27 cellular contexts compared by ENCODE assay signal in genomic region chr1:228045405-228045804, GRCh38. TPM values are rescaled to one million over a fixed set of nuclear protein-coding genes. Genes with fewer than 3 reads are reported as not detected.
DNase-seq lines count a peak whose midpoint lies in the region; ATAC-seq and TF ChIP-seq lines count a peak whose summit lies in the region.
"Had no signal": no experiment of that assay in that cellular context is flagged by ENCODE, and none has a peak within 500 bp of the region (broad histone marks: within the 10 kb centered on the region; RNA-seq: fewer than 3 reads in every experiment).

No MANE protein-coding gene starts in this region.

- peaks cover 63% of the 10 kb centered on the region for H3K27me3 ChIP-seq in GM23338 (ENCODE audit: insufficient read depth)
- H3K27me3 ChIP-seq in sigmoid colon, result peaks cover 0 to 2% (median 0%) of the 10 kb centered on the region in 3 donors
- no peaks in the 10 kb centered on the region for H3K27me3 ChIP-seq in transverse colon

- H3K9me3 ChIP-seq in sigmoid colon (no peaks in the 10 kb centered on the region), OCI-LY7 (ENCODE audit: low read length) (no peaks in the 10 kb centered on the region), transverse colon (no peaks in the 10 kb centered on the region)

- DNase-seq in GM23338 (ENCODE audit: low spot score) (no peak), RWPE1 (ENCODE audit: low spot score) (no peak), islet precursor cell (peak; percentile 56), sigmoid colon (peak; percentile 45), OCI-LY7 (ENCODE audit: low spot score) (no peak), NCI-H2081 treated with DMSO at 0.1 percent for 48 hours (lab: John Stamatoyannopoulos, UW) (no peak), transverse colon (no peak), nephron progenitor cell (no peak)
- DNase-seq: Calu3; CD8-positive, alpha-beta memory T cell; DMS153; GF-D8; IMR-90; NCI-H1105; NCI-H2029; NCI-H226; NCI-H510A treated with DMSO at 0.1 percent for 48 hours; NCI-H748 treated with DMSO at 0.1 percent for 48 hours; Right ventricle myocardium superior had no signal

- no peak overlapping the region for H3K4me2 ChIP-seq in GM23338
- no peak overlapping the region for H3K4me2 ChIP-seq in OCI-LY7 (ENCODE audit: low read length)
- H3K4me2 ChIP-seq: KMS-11 had no signal

- H3K79me2 ChIP-seq in GM23338 (replicated peaks; ENCODE audit: insufficient read depth), result no peaks in the 10 kb centered on the region
- H3K79me2 ChIP-seq in OCI-LY7 (ENCODE audit: insufficient read depth, low read depth, low read length), result no peaks in the 10 kb centered on the region

- in situ Hi-C loops in transverse colon (cut with MboI; ENCODE audit: low pct_ligation_motif_present in 1 of 4, low pct_unique_long_range_greater_than_20kb in 1 of 4, low sequenced_read_pairs in 3 of 4), result no loop called here

- H3K9me2 ChIP-seq in GM23338 (ENCODE audit: insufficient read depth), result peaks cover 15% of the 10 kb centered on the region
- no peaks in the 10 kb centered on the region for H3K9me2 ChIP-seq in OCI-LY7 (ENCODE audit: insufficient read depth, low read length)

- no TSS peak for BruUV-seq in OCI-LY7 (replicated peaks; lab: Mats Ljungman, UMichigan)

- H3F3A ChIP-seq in GM23338 (replicated peaks; ENCODE audit: low read depth), result no peaks in the 10 kb centered on the region

- H3K27ac Mint-ChIP-seq in GM23338 (no peak overlapping the region), nephron progenitor cell (no peak overlapping the region)
- H3K27ac Mint-ChIP-seq: CD8-positive, alpha-beta memory T cell had no signal

- CTCF ChIA-PET in RWPE1 (lab: Yijun Ruan, JAX) (interaction anchor here (1.1 to 1.2 kb wide), 2 partner anchors 14 to 41 kb away, joined by 3 read pairs; no protein-coding TSS in a partner anchor), OCI-LY7 (lab: Charles Lee; ENCODE audit: unreplicated experiment) (no interaction called here)

- peak; percentile 56 for ATAC-seq in GM23338
- ATAC-seq: HCT116 had no signal

- TF ChIP-seq EP300 in sigmoid colon (IDR thresholded peaks at IDR 0.05) (no peak), transverse colon (IDR thresholded peaks at IDR 0.05; ENCODE audit: low read depth) (no peak)

- TF ChIP-seq POLR2A in sigmoid colon (IDR thresholded peaks at IDR 0.05) (no peak), transverse colon (IDR thresholded peaks at IDR 0.05) (no peak)

- H3K27me3 Mint-ChIP-seq in GM23338 (ENCODE audit: insufficient read depth, low read depth, poor library complexity) (peaks cover 26% of the 10 kb centered on the region), nephron progenitor cell (ENCODE audit: low read depth, poor library complexity) (peaks cover 14% of the 10 kb centered on the region)

- H3K4me1 Mint-ChIP-seq in GM23338 (peaks cover 4% of the 10 kb centered on the region; the same call in 1 of the 3 replicates), nephron progenitor cell (peaks cover 8% of the 10 kb centered on the region)
- H3K4me1 Mint-ChIP-seq: CD8-positive, alpha-beta memory T cell had no signal

- H3K36me3 Mint-ChIP-seq in GM23338 (ENCODE audit: low read depth) (no peaks in the 10 kb centered on the region), nephron progenitor cell (ENCODE audit: low read depth) (no peaks in the 10 kb centered on the region)

- WGBS in sigmoid colon, 2 donors, result 77 to 86% methylated on average over 7 of the region's 7 CpGs
- 70% methylated on average over 7 of the region's 7 CpGs; no CpG with 5 or more reads in 1 of the 2 donors for WGBS in transverse colon (ENCODE audit: low coverage in 1 of 2), 2 donors

- H3K4me1 ChIP-seq in GM23338 (ENCODE audit: insufficient read depth) (no peaks in the 10 kb centered on the region), sigmoid colon (no peaks in the 10 kb centered on the region), OCI-LY7 (ENCODE audit: insufficient read depth, low read length, poor library complexity, severe bottlenecking) (no peaks in the 10 kb centered on the region), transverse colon (no peaks in the 10 kb centered on the region)

- H3K9me3 Mint-ChIP-seq in GM23338, result no peaks in the 10 kb centered on the region
- no peaks in the 10 kb centered on the region for H3K9me3 Mint-ChIP-seq in nephron progenitor cell
- H3K9me3 Mint-ChIP-seq: CD8-positive, alpha-beta memory T cell had no signal

- H3K27ac ChIP-seq in GM23338 (ENCODE audit: low read depth), result no peak overlapping the region
- H3K27ac ChIP-seq in RWPE1, result peak overlapping the region; percentile 6; the same call in 1 of the 2 replicates
- no peak overlapping the region for H3K27ac ChIP-seq in sigmoid colon
- H3K27ac ChIP-seq in OCI-LY7 (ENCODE audit: low read depth, low read length, poor library complexity, severe bottlenecking), result no peak overlapping the region
- no peak overlapping the region for H3K27ac ChIP-seq in transverse colon
- H3K27ac ChIP-seq: C4-2B, GM23248, KMS-11 had no signal

- H3K4me3 ChIP-seq in GM23338 (no peak overlapping the region), sigmoid colon (no peak overlapping the region), OCI-LY7 (ENCODE audit: low read depth, low read length, poor library complexity, severe bottlenecking) (no peak overlapping the region), transverse colon (no peak overlapping the region)
- H3K4me3 ChIP-seq: GM23248 had no signal

- H3K4me3 Mint-ChIP-seq in GM23338 (no peak overlapping the region), nephron progenitor cell (no peak overlapping the region)
- H3K4me3 Mint-ChIP-seq: CD8-positive, alpha-beta memory T cell had no signal

- no peaks in the 10 kb centered on the region; the same call in 1 of the 2 replicates for H4K20me1 ChIP-seq in GM23338 (replicated peaks; ENCODE audit: insufficient read depth)
- H4K20me1 ChIP-seq in OCI-LY7 (ENCODE audit: insufficient read depth, low read length), result no peaks in the 10 kb centered on the region

- intact Hi-C loops in sigmoid colon (cut with DNase I), result no loop called here
- intact Hi-C loops in OCI-LY7 (cut with micrococcal nuclease; ENCODE audit: unreplicated experiment), result no loop called here
- intact Hi-C loops in transverse colon (cut with DNase I; ENCODE audit: low total_unique reads), result no loop called here

- H2AFZ ChIP-seq in GM23338 (0 out of 2 replicates have a peak overlapping the region, but pooled peaks have one; percentile 23), OCI-LY7 (ENCODE audit: low read length) (no peak overlapping the region)
- H2AFZ ChIP-seq: GM23248 had no signal

- no peak for TF ChIP-seq CTCF in GM23338 (conservative IDR thresholded peaks at IDR 0.05; ENCODE audit: low read depth in 2 of 2)
- no peak for TF ChIP-seq CTCF in RWPE1 (conservative IDR thresholded peaks at IDR 0.05; ENCODE audit: low read depth)
- no peak for TF ChIP-seq CTCF in sigmoid colon (IDR thresholded peaks at IDR 0.05)
- no peak for TF ChIP-seq CTCF in OCI-LY7 (conservative IDR thresholded peaks at IDR 0.05; ENCODE audit: low read length)
- TF ChIP-seq CTCF in transverse colon (IDR thresholded peaks at IDR 0.05), result no peak
- TF ChIP-seq CTCF in nephron progenitor cell (IDR thresholded peaks at IDR 0.05), result no peak

- H3K36me3 ChIP-seq in GM23338 (ENCODE audit: insufficient read depth) (no peaks in the 10 kb centered on the region), sigmoid colon (no peaks in the 10 kb centered on the region), OCI-LY7 (ENCODE audit: insufficient read depth, low read length) (no peaks in the 10 kb centered on the region), transverse colon (no peaks in the 10 kb centered on the region)

- POLR2A ChIA-PET in RWPE1 (lab: Yijun Ruan, JAX; ENCODE audit: low non-redundant PET), result no interaction called here
- POLR2A ChIA-PET in OCI-LY7 (lab: Charles Lee), result interaction anchor here (1.3 kb wide), 1 partner anchor 11 kb away, joined by 4 read pairs; no protein-coding TSS in a partner anchor

TF ChIP-seq in GM23338, 12 proteins besides CTCF, POLR2A, EP300 and RAD21 (continues in another document):
- no peak for TF ChIP-seq NANOG (IDR thresholded peaks at IDR 0.05; ENCODE audit: borderline replicate concordance)
- TF ChIP-seq ZNF331 (CRISPR knock-in tag; IDR thresholded peaks at IDR 0.05; ENCODE audit: low read depth), result no peak

RNA-seq across cellular contexts. Expression of gene ARF1, which starts 37.1 kb away (rescaled TPM):
- 199 and 210 TPM in 2 replicates for total RNA-seq in GM23338 (2014; rRNA removed; shearing (Covaris generic))
- polyA plus RNA-seq in GM23338 (2016; fragmentation: Nextera tagmentation; extraction: Ambion mirVana) (292 and 306 TPM in 2 replicates), sigmoid colon (100 to 1,000 TPM; 345 to 482 (median 479) TPM)
- total RNA-seq in sigmoid colon (100 to 1,000 TPM; 212 to 250 (median 225) TPM), OCI-LY7 (2022) (311 and 322 TPM in 2 replicates), transverse colon (100 to 1,000 TPM; 303 to 452 (median 375) TPM)
- total RNA-seq in OCI-LY7 (2014; rRNA removed; shearing (Covaris generic)), result 125 and 163 TPM in 2 replicates

RNA-seq across cellular contexts. Expression of gene WNT3A, which starts 38.6 kb away (rescaled TPM):
- 0.07 and 0.12 TPM in 2 replicates for total RNA-seq in GM23338 (2014; rRNA removed; shearing (Covaris generic))
- polyA plus RNA-seq in GM23338 (2016; fragmentation: Nextera tagmentation; extraction: Ambion mirVana), result 0.40 and 0.65 TPM in 2 replicates
- total RNA-seq in sigmoid colon, result not detected
- polyA plus RNA-seq in sigmoid colon, result under 1 TPM in 1 of 3 donors, not detected in 2; 0.01 TPM
- total RNA-seq in OCI-LY7 (2014; rRNA removed; shearing (Covaris generic)), result not detected in 2 replicates
- not detected in 2 replicates for total RNA-seq in OCI-LY7 (2022)
- not detected for total RNA-seq in transverse colon
- total RNA-seq: A172; Calu3; CD8-positive, alpha-beta memory T cell; Daoy; GM23248; IMR-90; Right ventricle myocardium superior; SK-MEL-5 had no signal
- polyA plus RNA-seq: AG04450; CD8-positive, alpha-beta memory T cell; GM23248; IMR-90 had no signal

RNA-seq across cellular contexts. Expression of gene C1orf35, which starts 57.7 kb away (rescaled TPM):
- total RNA-seq in GM23338 (2014; rRNA removed; shearing (Covaris generic)), result 11.3 and 14.0 TPM in 2 replicates
- polyA plus RNA-seq in GM23338 (2016; fragmentation: Nextera tagmentation; extraction: Ambion mirVana) (67.6 and 75.9 TPM in 2 replicates), sigmoid colon (10 to 100 TPM in 1 of 3 donors, 1 to 10 TPM in 2; 8.8 to 17.9 (median 9.0) TPM)
- total RNA-seq in sigmoid colon (10 to 100 TPM in 3 of 4 donors, 1 to 10 TPM in 1; 7.8 to 18.1 (median 13.0) TPM), OCI-LY7 (2022) (30.7 and 32.2 TPM in 2 replicates), transverse colon (10 to 100 TPM; 11.6 to 17.1 (median 15.7) TPM)
- total RNA-seq in OCI-LY7 (2014; rRNA removed; shearing (Covaris generic)), result 33.3 and 33.4 TPM in 2 replicates

Comparison
In these comparisons a context has a peak if more than half of its experiments do, and no peak if none do; other contexts are left out.
1. DNase-seq: peak in islet precursor cell (single experiment) and sigmoid colon (single experiment); none in GM23338 (single experiment), RWPE1 (single experiment), OCI-LY7 (single experiment), NCI-H2081 treated with DMSO at 0.1 percent for 48 hours (single experiment), transverse colon (single experiment) and nephron progenitor cell (single experiment).